Comparison of ENCODE assay signal across 8 cellular contexts in the genomic region with DNA sequence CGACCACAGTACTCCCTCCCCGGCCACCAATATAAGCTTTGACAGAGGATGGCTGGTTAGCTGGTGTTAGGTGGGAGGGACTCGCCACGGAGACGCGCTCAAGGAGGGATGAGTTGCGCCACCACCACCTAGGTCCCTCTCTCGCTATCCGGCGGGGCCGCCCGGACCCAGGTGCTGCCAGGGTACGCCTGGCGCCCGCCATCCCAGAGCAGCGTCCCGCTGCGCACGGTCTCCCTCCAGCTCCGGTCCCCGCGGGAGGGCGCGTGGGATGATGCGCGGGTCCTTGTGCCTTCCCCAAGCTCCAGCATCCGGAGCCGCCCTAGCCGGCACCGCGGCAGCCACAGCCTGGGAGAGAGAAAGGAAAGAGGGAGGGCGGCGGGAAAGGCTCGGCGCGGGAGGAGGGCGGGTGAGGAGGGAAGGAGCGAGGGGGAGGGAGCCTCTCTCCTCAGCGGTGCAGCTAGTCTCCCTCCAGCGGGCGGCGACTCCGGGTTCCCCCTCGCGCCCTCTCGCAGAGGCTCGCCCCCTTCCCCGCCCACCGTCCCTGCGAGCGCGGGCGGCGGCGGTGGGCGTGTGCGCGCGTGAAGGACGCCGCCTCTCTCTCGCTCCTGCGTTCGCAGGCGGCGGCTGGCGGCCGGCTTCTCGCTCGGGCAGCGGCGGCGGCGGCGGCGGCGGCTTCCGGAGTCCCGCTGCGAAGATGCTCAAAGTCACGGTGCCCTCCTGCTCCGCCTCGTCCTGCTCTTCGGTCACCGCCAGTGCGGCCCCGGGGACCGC. TPM values are rescaled to one million over a fixed set of nuclear protein-coding genes. Genes with fewer than 3 reads are reported as not detected.
DNase-seq lines count a peak whose midpoint lies in the region; ATAC-seq and TF ChIP-seq lines count a peak whose summit lies in the region.

Gene CAMK4, plus strand, starts transcription at position 595 of the 771 bp plus-strand sequence. Its CDS starts 100 bp downstream, at position 695.

- peak within 1 kb of the TSS; percentile 100 for H3K4me3 Mint-ChIP-seq in activated naive CD8-positive, alpha-beta T cell

- peak within 1 kb of the TSS; percentile 96 for H2AFZ ChIP-seq in SK-N-SH (ENCODE audit: low read depth)

- H3K36me3 Mint-ChIP-seq in activated naive CD8-positive, alpha-beta T cell: peaks cover 11% of the 10 kb centered on the region

- H3K4me2 ChIP-seq in SK-N-SH: peak within 1 kb of the TSS; percentile 77

- H3K4me3 ChIP-seq in SK-N-SH (ENCODE audit: low read depth in 2 of 2, low read length in 1 of 2) (peak within 1 kb of the TSS; percentile 84 to 86), cardiac muscle cell (peak within 1 kb of the TSS; percentile 46), upper lobe of left lung (peak within 1 kb of the TSS; percentile 40 to 65 (median 52))

- H3F3A ChIP-seq in SK-N-SH (replicated peaks; ENCODE audit: insufficient read depth): peaks cover 4% of the 10 kb centered on the region

- POLR2A ChIA-PET in SK-N-SH (lab: Yijun Ruan, JAX): interaction anchor here (0.8 to 2.9 kb wide), 9 partner anchors 12 to 253 kb away, joined by 3 to 22 read pairs (median 3); no protein-coding TSS in a partner anchor

- TF ChIP-seq CTCF in SK-N-SH (IDR thresholded peaks at IDR 0.05) (peak; percentile 27), cardiac muscle cell (IDR thresholded peaks at IDR 0.05; ENCODE audit: low read depth, low read length) (no peak), upper lobe of left lung (IDR thresholded peaks at IDR 0.05) (peak in 2 of 6 experiments; percentile 16 to 28)

- H3K27ac ChIP-seq in SK-N-SH (ENCODE audit: low read depth in 2 of 2, low read length in 1 of 2) (peak within 1 kb of the TSS; percentile 9 to 88; a peak in 3 of 4 replicates), cardiac muscle cell (no peak within 1 kb of the TSS), upper lobe of left lung (peak within 1 kb of the TSS in 2 of 4 donors; percentile 38 to 58)

- H3K4me1 ChIP-seq in SK-N-SH (ENCODE audit: control insufficient read depth in 1 of 2, insufficient read depth in 2 of 2, low read depth in 1 of 2, low read length in 1 of 2): peaks cover 0 to 24% of the 10 kb centered on the region in 2 experiments; a peak in 2 of 4 replicates
- H3K4me1 ChIP-seq in cardiac muscle cell (ENCODE audit: low read depth): no peaks in the 10 kb centered on the region
- peaks cover 10 to 24% (median 15%) of the 10 kb centered on the region in 4 donors for H3K4me1 ChIP-seq in upper lobe of left lung

- WGBS in SK-N-SH (ENCODE audit: low lambda C conversion rate): 0% methylated on average over 29 of the region's 88 CpGs
- 1 to 5% methylated on average over 13 to 61 of the region's 88 CpGs for WGBS in upper lobe of left lung, 2 donors

- H3K9me3 ChIP-seq in SK-N-SH (no peaks in the 10 kb centered on the region), cardiac muscle cell (ENCODE audit: low read depth) (no peaks in the 10 kb centered on the region), upper lobe of left lung (no peaks in the 10 kb centered on the region)

- TF ChIP-seq POLR2A in upper lobe of left lung (IDR thresholded peaks at IDR 0.05): no peak

- intact Hi-C loops in posterior cingulate gyrus (cut with DNase I): no loop called here

- DNase-seq in EH (ENCODE audit: low read depth) (peak; percentile 70), SK-N-SH (peak; percentile 97), cardiac muscle cell (ENCODE audit: low read depth in 1 of 2, low spot score in 1 of 2) (peak; percentile 83 to 85), posterior cingulate gyrus (peak; percentile 46 to 95 (median 78)), upper lobe of left lung (peak; percentile 45 to 91)

- no peaks in the 10 kb centered on the region for H3K36me3 ChIP-seq in SK-N-SH (replicated peaks in 1 of 2; ENCODE audit: control insufficient read depth in 1 of 2, insufficient read depth in 2 of 2, low read length in 1 of 2)
- no peaks in the 10 kb centered on the region for H3K36me3 ChIP-seq in cardiac muscle cell
- H3K36me3 ChIP-seq in upper lobe of left lung: no peaks in the 10 kb centered on the region

- no peaks in the 10 kb centered on the region for H3K9me3 Mint-ChIP-seq in activated naive CD8-positive, alpha-beta T cell (ENCODE audit: low read depth)

- CTCF ChIA-PET in SK-N-SH (lab: Yijun Ruan, JAX): interaction anchor here (0.6 to 3.1 kb wide), 19 partner anchors 12 to 307 kb away, joined by 3 to 10 read pairs (median 4); no protein-coding TSS in a partner anchor

- no peaks in the 10 kb centered on the region for H3K27me3 Mint-ChIP-seq in activated naive CD8-positive, alpha-beta T cell

- peaks cover 49% of the 10 kb centered on the region for H3K4me1 Mint-ChIP-seq in activated naive CD8-positive, alpha-beta T cell (ENCODE audit: low read depth)

- no peak for TF ChIP-seq EP300 in Ishikawa (IDR thresholded peaks at IDR 0.05; ENCODE audit: borderline replicate concordance)
- TF ChIP-seq EP300 in SK-N-SH (IDR thresholded peaks at IDR 0.05; ENCODE audit: borderline replicate concordance in 1 of 2, low read depth in 1 of 2, low read length in 1 of 2): 0 out of 4 replicates have a peak, but pooled peaks of 1 of the 2 experiments have one; percentile 29
- TF ChIP-seq EP300 in upper lobe of left lung (IDR thresholded peaks at IDR 0.05): no peak

- H4K20me1 ChIP-seq in SK-N-SH (ENCODE audit: insufficient read depth): no peaks in the 10 kb centered on the region

- ATAC-seq in GM21619 (IDR thresholded peaks at IDR 0.05; ENCODE audit: unreplicated experiment) (peak; percentile 71), upper lobe of left lung (ENCODE audit: low FRiP score in 2 of 2) (peak; percentile 78 to 95)

- H3K9ac ChIP-seq in SK-N-SH: peak within 1 kb of the TSS; percentile 69; the same call in 1 of the 2 replicates

- H3K9me2 ChIP-seq in SK-N-SH: no peaks in the 10 kb centered on the region

- no peaks in the 10 kb centered on the region; the same call in 1 of the 2 replicates for H3K79me2 ChIP-seq in SK-N-SH (ENCODE audit: insufficient read depth)

- H3K27ac Mint-ChIP-seq in activated naive CD8-positive, alpha-beta T cell: peak within 1 kb of the TSS; percentile 99

- no peak for TF ChIP-seq RAD21 in Ishikawa (IDR thresholded peaks at IDR 0.05; ENCODE audit: low read depth)
- TF ChIP-seq RAD21 in SK-N-SH (IDR thresholded peaks at IDR 0.05; ENCODE audit: low read length): peak; percentile 55

- no peaks in the 10 kb centered on the region for H3K27me3 ChIP-seq in SK-N-SH (ENCODE audit: insufficient read depth)
- H3K27me3 ChIP-seq in cardiac muscle cell: peaks cover 49% of the 10 kb centered on the region
- H3K27me3 ChIP-seq in upper lobe of left lung: peaks cover 0 to 10% (median 4%) of the 10 kb centered on the region in 4 donors

TF ChIP-seq in Ishikawa, 13 proteins besides CTCF, POLR2A, EP300 and RAD21 (continues in another document):
- TF ChIP-seq ZBTB7A (IDR thresholded peaks at IDR 0.05; ENCODE audit: low read depth) (peak; percentile 58; the same call in 1 of the 2 replicates), YY1 (IDR thresholded peaks at IDR 0.05; ENCODE audit: low read depth) (no peak), CREB1 (IDR thresholded peaks at IDR 0.05; ENCODE audit: low read depth) (no peak)

TF ChIP-seq in SK-N-SH, 30 proteins besides CTCF, POLR2A, EP300 and RAD21 (continues in another document):
- TF ChIP-seq MAX (IDR thresholded peaks at IDR 0.05; ENCODE audit: low read depth): no peak; the same call in 1 of the 2 replicates
- no peak for TF ChIP-seq GATA2 (CRISPR knock-in tag; IDR thresholded peaks at IDR 0.05)
- TF ChIP-seq, protein P1, sequence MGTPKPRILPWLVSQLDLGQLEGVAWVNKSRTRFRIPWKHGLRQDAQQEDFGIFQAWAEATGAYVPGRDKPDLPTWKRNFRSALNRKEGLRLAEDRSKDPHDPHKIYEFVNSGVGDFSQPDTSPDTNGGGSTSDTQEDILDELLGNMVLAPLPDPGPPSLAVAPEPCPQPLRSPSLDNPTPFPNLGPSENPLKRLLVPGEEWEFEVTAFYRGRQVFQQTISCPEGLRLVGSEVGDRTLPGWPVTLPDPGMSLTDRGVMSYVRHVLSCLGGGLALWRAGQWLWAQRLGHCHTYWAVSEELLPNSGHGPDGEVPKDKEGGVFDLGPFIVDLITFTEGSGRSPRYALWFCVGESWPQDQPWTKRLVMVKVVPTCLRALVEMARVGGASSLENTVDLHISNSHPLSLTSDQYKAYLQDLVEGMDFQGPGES (IDR thresholded peaks at IDR 0.05; ENCODE audit: low read depth, low read length): no peak
- TF ChIP-seq USF1 (IDR thresholded peaks at IDR 0.05; ENCODE audit: borderline replicate concordance, low read depth): no peak
- TF ChIP-seq MXI1 (IDR thresholded peaks at IDR 0.05; ENCODE audit: low read depth, low read length): no peak
- no peak for TF ChIP-seq PBX3 (IDR thresholded peaks at IDR 0.05)
- no peak for TF ChIP-seq RFX5 (IDR thresholded peaks at IDR 0.05; ENCODE audit: low read length)

RNA-seq across cellular contexts. Expression of gene CAMK4, which starts in this region (rescaled TPM):
- polyA plus RNA-seq in SK-N-SH (2012; rRNA removed) (4.1 and 4.6 TPM in 2 replicates), cardiac muscle cell (0.67 and 1.7 TPM in 2 replicates)
- polyA plus RNA-seq in SK-N-SH (2012; cell fraction: cytosol; rRNA removed): 5.5 and 6.4 TPM in 2 replicates
- 2.1 and 3.6 TPM in 2 replicates for polyA plus RNA-seq in SK-N-SH (2012; cell fraction: nucleus; rRNA removed)
- total RNA-seq in cardiac muscle cell (0.99 and 2.1 TPM in 2 replicates), upper lobe of left lung (10 to 100 TPM in 1 of 6 donors, 1 to 10 TPM in 5; 1.8 to 36.7 (median 2.2) TPM)
